In the genomic region with DNA sequence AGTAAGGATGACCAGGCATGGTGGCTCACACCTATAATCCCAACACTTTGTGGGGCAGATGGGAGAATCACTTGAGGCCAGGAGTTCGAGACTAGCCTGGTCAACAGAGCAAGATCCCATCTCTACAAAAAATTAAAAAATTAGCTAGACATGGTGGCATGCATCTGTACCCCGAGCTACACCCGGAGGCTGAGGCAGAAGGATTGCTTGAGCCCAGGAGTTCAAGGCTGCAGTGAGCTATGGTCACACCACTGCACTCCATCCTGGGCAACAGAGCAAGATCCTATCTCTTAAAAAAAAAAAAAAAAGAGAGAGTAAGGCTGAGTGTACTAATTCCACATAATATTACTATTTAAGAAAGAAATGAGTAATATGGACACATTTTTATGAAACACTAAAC, we compare ENCODE assay signal across 27 cellular contexts. TPM values are rescaled to one million over a fixed set of nuclear protein-coding genes. Genes with fewer than 3 reads are reported as not detected.
A peak's percentile ranks its signal among the peaks of the same experiment; 100 is the strongest.
DNase-seq lines count a peak whose midpoint lies in the region; ATAC-seq, FAIRE-seq and TF ChIP-seq lines count a peak whose summit lies in the region.
"Had no signal": no experiment of that assay in that cellular context is flagged by ENCODE, and none has a peak within 500 bp of the region (broad histone marks: within the 10 kb centered on the region; RNA-seq: fewer than 3 reads in every experiment).

No MANE protein-coding gene starts in this region.

- WGBS in heart left ventricle, 4 donors, result 92 to 97% (median 97%) methylated on average over 3 of the region's 3 CpGs
- WGBS in right cardiac atrium, result over 99% methylated on average over 3 of the region's 3 CpGs
- WGBS in GM12878 (ENCODE audit: insufficient coverage, insufficient replicate concordance, low lambda C conversion rate, missing lambda C conversion rate), result 100% methylated on average over 3 of the region's 3 CpGs

- no TSS peak for BruUV-seq in GM12878 (replicated peaks; lab: Mats Ljungman, UMichigan)

- POLR2A ChIA-PET in HEK293T (lab: Yijun Ruan, JAX), result interaction anchor here (1.0 to 1.7 kb wide), 3 partner anchors 10 to 154 kb away, joined by 3 to 4 read pairs (median 3); a partner anchor contains a TSS
- POLR2A ChIA-PET in GM12878 (lab: Charles Lee), result interaction anchor here (0.6 to 7.0 kb wide), 8 partner anchors 13 to 586 kb away, joined by 3 to 47 read pairs (median 4); a partner anchor contains a TSS

- H3K4me1 ChIP-seq in heart left ventricle (peaks cover 0 to 67% (median 27%) of the 10 kb centered on the region in 12 donors), right cardiac atrium (ENCODE audit: control insufficient read depth, insufficient read depth, low read length) (peaks cover 5% of the 10 kb centered on the region), GM12878 (ENCODE audit: control insufficient read depth, insufficient read depth, low read length) (peaks cover 19% of the 10 kb centered on the region), gastrocnemius medialis (peaks cover 51 to 60% of the 10 kb centered on the region in 2 donors)

- intact Hi-C loops in heart left ventricle (cut with DNase I) (loop anchor here in 3 of 10 donors (10.0 kb wide), 2 partner anchors 72 to 738 kb away; a partner anchor contains a TSS), right cardiac atrium (cut with DNase I) (loop anchor here in 1 of 4 donors (10.0 kb wide), 1 partner anchor 72 kb away; a partner anchor contains a TSS), GM12878 (cut with micrococcal nuclease; ENCODE audit: unreplicated experiment) (no loop called here), gastrocnemius medialis (cut with DNase I; ENCODE audit: low total_unique reads) (no loop called here)

- ATAC-seq in heart left ventricle (no peak), right cardiac atrium (no peak), GM12878 (no peak), gastrocnemius medialis (no peak)
- ATAC-seq: lower lobe of right lung, T-cell had no signal

- H3K36me3 ChIP-seq in heart left ventricle, result no peaks in the 10 kb centered on the region
- H3K36me3 ChIP-seq in GM12878 (ENCODE audit: control insufficient read depth in 2 of 2, insufficient read depth in 2 of 2, low read length in 1 of 2), result peaks cover 1 to 3% of the 10 kb centered on the region in 2 experiments; a peak in 1 of 4 replicates
- H3K36me3 ChIP-seq in gastrocnemius medialis, result peaks cover 0 to 6% of the 10 kb centered on the region in 2 donors
- H3K36me3 ChIP-seq: lower lobe of right lung, neutrophil, suprapubic skin had no signal

- in situ Hi-C loops in GM12878 (cut with MboI) (no loop called here), gastrocnemius medialis (cut with MboI; ENCODE audit: low sequenced_read_pairs in 4 of 4) (loop anchor here in 2 of 4 donors (10.0 kb wide), 1 partner anchor 72 kb away; a partner anchor contains a TSS)

- no peak for FAIRE-seq in GM12878 (lab: Jason Lieb, UNC)
- FAIRE-seq: endometrium, kidney, small intestine had no signal

- TF ChIP-seq POLR2A in heart left ventricle (IDR thresholded peaks at IDR 0.05) (no peak), GM12878 (IDR thresholded peaks at IDR 0.05; ENCODE audit: low read depth, low read length) (no peak), gastrocnemius medialis (IDR thresholded peaks at IDR 0.05) (no peak)

- SMC1A ChIA-PET in GM12878 (lab: Charles Lee; ENCODE audit: uncharacterized antibody, unreplicated experiment), result interaction anchor here (0.7 to 7.6 kb wide), 8 partner anchors 9 to 66 kb away, joined by 3 to 114 read pairs (median 10); a partner anchor contains a TSS

- H3K9ac ChIP-seq in GM12878 (ENCODE audit: control insufficient read depth, insufficient read depth, low read length), result no peak overlapping the region

- peaks cover 6% of the 10 kb centered on the region; the same call in 1 of the 2 replicates for H4K20me1 ChIP-seq in GM12878 (ENCODE audit: control insufficient read depth, insufficient read depth)

- H3K27ac ChIP-seq in heart left ventricle, result peak overlapping the region in 9 of 12 donors; percentile 7 to 98 (median 62)
- H3K27ac ChIP-seq in right cardiac atrium (ENCODE audit: low read length), result no peak overlapping the region
- H3K27ac ChIP-seq in GM12878 (ENCODE audit: control insufficient read depth, insufficient read depth), result no peak overlapping the region
- peak overlapping the region; percentile 47 to 71 (median 58) for H3K27ac ChIP-seq in gastrocnemius medialis
- H3K27ac ChIP-seq: HL-60, lower lobe of right lung, neutrophil, suprapubic skin had no signal

- RAD21 ChIA-PET in GM12878 (lab: Charles Lee; ENCODE audit: unreplicated experiment), result interaction anchor here (5.0 to 5.7 kb wide), 2 partner anchors 10 to 15 kb away, joined by 44 to 90 read pairs; no protein-coding TSS in a partner anchor

- H3K9me3 ChIP-seq in heart left ventricle (no peaks in the 10 kb centered on the region), right cardiac atrium (ENCODE audit: control insufficient read depth, low read length) (no peaks in the 10 kb centered on the region), GM12878 (replicated peaks; ENCODE audit: control insufficient read depth, insufficient read depth, low read length) (no peaks in the 10 kb centered on the region), gastrocnemius medialis (no peaks in the 10 kb centered on the region)
- H3K9me3 ChIP-seq: lower lobe of right lung, neutrophil, suprapubic skin had no signal

- CTCF ChIA-PET in HEK293T (lab: Yijun Ruan, JAX), result no interaction called here
- CTCF ChIA-PET in GM12878 (lab: Yijun Ruan, JAX), result interaction anchor here (0.8 to 9.6 kb wide), 5 partner anchors 10 to 76 kb away, joined by 3 to 110 read pairs (median 11); no protein-coding TSS in a partner anchor

- H3K4me3 ChIP-seq in heart left ventricle (no peak overlapping the region), right cardiac atrium (ENCODE audit: low read length) (no peak overlapping the region), GM12878 (0 out of 2 replicates have a peak overlapping the region, but pooled peaks have one; percentile 63), gastrocnemius medialis (peak overlapping the region in 1 of 4 donors; percentile 90)
- H3K4me3 ChIP-seq: lower lobe of right lung, suprapubic skin had no signal

- TF ChIP-seq EP300 in GM12878 (IDR thresholded peaks at IDR 0.05; ENCODE audit: borderline replicate concordance in 1 of 2, control insufficient read depth in 1 of 2, low read depth in 2 of 2, low read length in 2 of 2), result no peak

- no peak overlapping the region for H2AFZ ChIP-seq in GM12878 (ENCODE audit: control insufficient read depth, low read depth, low read length)

- DNase-seq in heart left ventricle (no peak), right cardiac atrium (no peak), HEK293T (ENCODE audit: extremely low spot score) (no peak), GM12878 (ENCODE audit: low read depth, low spot score) (no peak), gastrocnemius medialis (no peak), SKM-1 treated with dmso at 0.1 percent for 144 hours (lab: John Stamatoyannopoulos, UW; ENCODE audit: unreplicated experiment) (no peak), NCI-H82 (lab: John Stamatoyannopoulos, UW) (no peak)
- DNase-seq: activated CD4-positive, alpha-beta T cell treated with anti-CD3 and anti-CD28 coated beads for 1 hour; activated naive CD4-positive, alpha-beta T cell treated with anti-CD3 and anti-CD28 coated beads, Interleukin-2, amount 10 ng/mL, durations not matched to agents 7 days and 5 days; aorta; C1 segment of cervical spinal cord; central memory CD4-positive, alpha-beta T cell; dermis blood vessel endothelial cell; HCEC 1CT; kidney; lower lobe of right lung; NCI-H1092 treated with DMSO at 0.1 percent for 48 hours; NCI-H187 treated with DMSO at 0.1 percent for 48 hours; NCI-H226; SIG-M5; small intestine; stimulated activated CD4-positive, alpha-beta T cell treated with anti-CD3 and anti-CD28 coated beads, Interleukin-2, amount 100 ng/mL, for 24 hours; T-cell had no signal

- TF ChIP-seq CTCF in heart left ventricle (IDR thresholded peaks at IDR 0.05), result no peak
- TF ChIP-seq CTCF in GM12878 (IDR thresholded peaks at IDR 0.05 in 2 of 3, conservative IDR thresholded peaks at IDR 0.05 in 1 of 3; ENCODE audit: control insufficient read depth in 2 of 3, extremely low read depth in 1 of 3, insufficient read depth in 1 of 3, low read depth in 3 of 3, low read length in 3 of 3), result no peak
- no peak for TF ChIP-seq CTCF in gastrocnemius medialis (IDR thresholded peaks at IDR 0.05 in 4 of 5, conservative IDR thresholded peaks at IDR 0.05 in 1 of 5)

- no peak for TF ChIP-seq RAD21 in GM12878 (IDR thresholded peaks at IDR 0.05; ENCODE audit: insufficient read depth, low read depth, low read length)

- peaks cover 86% of the 10 kb centered on the region for H3K79me2 ChIP-seq in GM12878 (ENCODE audit: control insufficient read depth, insufficient read depth, low read length)

- H3K27me3 ChIP-seq in heart left ventricle, result no peaks in the 10 kb centered on the region
- H3K27me3 ChIP-seq in right cardiac atrium (ENCODE audit: control insufficient read depth, insufficient read depth), result no peaks in the 10 kb centered on the region
- H3K27me3 ChIP-seq in GM12878 (replicated peaks in 1 of 2; ENCODE audit: control insufficient read depth in 2 of 2, insufficient read depth in 2 of 2, low read length in 1 of 2), result no peaks in the 10 kb centered on the region
- H3K27me3 ChIP-seq in gastrocnemius medialis, result no peaks in the 10 kb centered on the region
- H3K27me3 ChIP-seq: neutrophil, suprapubic skin had no signal

- H3K4me2 ChIP-seq in GM12878 (ENCODE audit: control insufficient read depth, insufficient read depth), result peak overlapping the region; percentile 51

RNA-seq across cellular contexts. Expression of a gene that starts 3.8 kb away (rescaled TPM):
- 10 to 100 TPM; 44.5 to 71.7 (median 54.2) TPM for total RNA-seq in heart left ventricle
- polyA plus RNA-seq in heart left ventricle, result 10 to 100 TPM; 18.0 to 33.6 TPM
- 10 to 100 TPM; 37.4 to 55.8 (median 43.9) TPM for total RNA-seq in right cardiac atrium
- polyA plus RNA-seq in right cardiac atrium, result 21.8 TPM
- total RNA-seq in GM12878 (2013; cell fraction: nucleolus; rRNA removed), result 302 and 308 TPM in 2 replicates
- total RNA-seq in GM12878 (2014; rRNA removed), result 24.9 and 35.0 TPM in 2 replicates
- total RNA-seq in GM12878 (2014; rRNA removed; fragmentation: Illumina TruSeq; extraction: Trizol), result 37.0 and 37.7 TPM in 2 replicates
- 22.4 and 26.5 TPM in 2 replicates for total RNA-seq in GM12878 (2021)
- 75.0 TPM for polyA plus RNA-seq in GM12878 (2011; ENCODE audit: low read depth)
- polyA plus RNA-seq in GM12878 (2011; rRNA removed), result 160 and 283 TPM in 2 replicates
- 36.4 and 65.0 TPM in 2 replicates for polyA plus RNA-seq in GM12878 (2011; cell fraction: cytosol; rRNA removed)
- 53.7 and 89.3 TPM in 2 replicates for polyA plus RNA-seq in GM12878 (2011; cell fraction: nucleus; rRNA removed)
- polyA plus RNA-seq in GM12878 (2012), result 99.3 and 136 TPM in 2 replicates
- polyA plus RNA-seq in GM12878 (2014; fragmentation: Illumina TruSeq; extraction: Trizol), result 23.3 and 28.2 TPM in 2 replicates
- 10 to 100 TPM; 15.0 to 17.6 TPM for polyA plus RNA-seq in GM12878 (2014; fragmentation: Nextera tagmentation; extraction: Ambion mirVana)
- 13.5 and 16.0 TPM in 2 replicates for polyA plus RNA-seq in GM12878 (2014; rRNA removed)
- polyA plus RNA-seq in GM12878 (2016; fragmentation: Nextera tagmentation; extraction: Ambion mirVana), result 10 to 100 TPM; 31.4 to 37.4 TPM
- polyA minus RNA-seq in GM12878 (2011; rRNA and poly(A)+ RNA removed), result 87.3 and 113 TPM in 2 replicates
- polyA minus RNA-seq in GM12878 (2011; cell fraction: cytosol; rRNA and poly(A)+ RNA removed), result 31.3 and 35.0 TPM in 2 replicates
- polyA minus RNA-seq in GM12878 (2011; cell fraction: nucleus; rRNA and poly(A)+ RNA removed), result 51.1 and 53.1 TPM in 2 replicates
- total RNA-seq in gastrocnemius medialis, result 100 to 1,000 TPM in 3 of 4 donors, 10 to 100 TPM in 1; 65.3 to 348 (median 217) TPM

RNA-seq across cellular contexts. Expression of a gene that starts 17.4 kb away (rescaled TPM):
- total RNA-seq in heart left ventricle (1 to 10 TPM; 2.1 to 5.7 (median 3.2) TPM), right cardiac atrium (1 to 10 TPM; 1.9 to 4.1 (median 2.8) TPM), GM12878 (2014; rRNA removed) (1.0 and 1.5 TPM in 2 replicates), GM12878 (2014; rRNA removed; fragmentation: Illumina TruSeq; extraction: Trizol) (1.4 and 1.9 TPM in 2 replicates), GM12878 (2021) (0.72 and 0.88 TPM in 2 replicates), gastrocnemius medialis (1 to 10 TPM; 1.7 to 5.3 (median 2.0) TPM)
- polyA plus RNA-seq in heart left ventricle (1 to 10 TPM; 1.8 to 5.8 TPM), right cardiac atrium (2.7 TPM), GM12878 (2011; rRNA removed) (6.1 and 7.3 TPM in 2 replicates), GM12878 (2014; fragmentation: Illumina TruSeq; extraction: Trizol) (2.1 and 2.6 TPM in 2 replicates), GM12878 (2014; fragmentation: Nextera tagmentation; extraction: Ambion mirVana) (1 to 10 TPM; 1.5 to 2.6 TPM), GM12878 (2014; rRNA removed) (1.4 and 2.6 TPM in 2 replicates), GM12878 (2016; fragmentation: Nextera tagmentation; extraction: Ambion mirVana) (1 to 10 TPM; 1.1 to 1.9 TPM)
- 5.3 and 5.6 TPM in 2 replicates for total RNA-seq in GM12878 (2013; cell fraction: nucleolus; rRNA removed)
- polyA plus RNA-seq in GM12878 (2011; ENCODE audit: low read depth), result 2.8 TPM
- polyA plus RNA-seq in GM12878 (2011; cell fraction: cytosol; rRNA removed), result 3.7 and 4.6 TPM in 2 replicates
- polyA plus RNA-seq in GM12878 (2011; cell fraction: nucleus; rRNA removed), result 4.7 and 5.1 TPM in 2 replicates
- polyA plus RNA-seq in GM12878 (2012), result 3.5 and 3.7 TPM in 2 replicates
- polyA minus RNA-seq in GM12878 (2011; rRNA and poly(A)+ RNA removed), result 2.0 and 2.5 TPM in 2 replicates
- 2.7 TPM in 1 of 2 replicates, not detected in the other for polyA minus RNA-seq in GM12878 (2011; cell fraction: cytosol; rRNA and poly(A)+ RNA removed)
- 0.73 and 1.3 TPM in 2 replicates for polyA minus RNA-seq in GM12878 (2011; cell fraction: nucleus; rRNA and poly(A)+ RNA removed)

Comparison
In these comparisons a context has a peak if more than half of its experiments do, and no peak if none do; other contexts are left out.
1. H3K27ac ChIP-seq: peak in heart left ventricle (9 of 12) and gastrocnemius medialis (4 of 4); none in right cardiac atrium (single experiment) and GM12878 (single experiment).